In the genomic region with DNA sequence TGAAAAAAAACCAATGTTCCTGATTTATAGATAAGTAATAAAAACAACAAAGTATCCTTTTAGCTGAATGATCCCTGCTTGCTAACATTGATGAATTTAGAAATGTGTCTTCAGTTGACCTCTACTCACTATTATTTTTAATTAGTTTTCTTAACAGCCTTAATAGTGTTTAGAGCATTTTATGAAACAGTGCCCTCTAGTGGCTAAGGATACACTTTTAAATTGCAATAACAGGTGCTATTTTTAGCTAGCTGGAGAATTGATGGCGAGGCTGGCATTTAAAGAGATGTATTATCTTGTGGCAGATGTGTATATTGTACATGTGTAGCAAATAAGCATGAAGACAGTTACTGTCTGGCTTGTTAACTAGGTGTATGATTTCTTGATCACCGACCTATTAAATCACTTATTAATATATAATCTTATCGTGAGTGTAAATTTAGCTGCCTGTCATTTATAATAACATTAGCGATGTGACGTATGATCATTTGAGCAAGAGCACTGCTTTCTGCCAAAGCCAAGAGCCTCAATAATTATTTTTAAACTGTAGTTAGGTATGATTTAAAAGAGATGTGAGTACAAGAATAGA, we compare ENCODE assay signal across 9 cellular contexts.
DNase-seq lines count a peak whose midpoint lies in the region; ATAC-seq and TF ChIP-seq lines count a peak whose summit lies in the region.
"Had no signal": no experiment of that assay in that cellular context is flagged by ENCODE, and none has a peak within 500 bp of the region (broad histone marks: within the 10 kb centered on the region; RNA-seq: fewer than 3 reads in every experiment).

No MANE protein-coding gene starts in this region.

- H3K27me3 Mint-ChIP-seq in activated T-cell treated with anti-CD3 and anti-CD28 coated beads, Interleukin-2, amount 50 U/mL, for 4 hours (ENCODE audit: low read depth), result no peaks in the 10 kb centered on the region
- H3K27me3 Mint-ChIP-seq: central memory CD8-positive, alpha-beta T cell had no signal

- H3K9me3 ChIP-seq in ascending aorta, result no peaks in the 10 kb centered on the region

- no peak overlapping the region for H3K4me3 Mint-ChIP-seq in activated T-cell treated with anti-CD3 and anti-CD28 coated beads, Interleukin-2, amount 50 U/mL, for 4 hours
- H3K4me3 Mint-ChIP-seq: central memory CD8-positive, alpha-beta T cell had no signal

- DNase-seq in AML-193 (lab: John Stamatoyannopoulos, UW), result peak; percentile 2 to 39
- peak; percentile 15 for DNase-seq in NCI-H2107 (lab: John Stamatoyannopoulos, UW)
- peak; percentile 13 to 42 for DNase-seq in T47D (ENCODE audit: low read depth in 1 of 2, low spot score in 1 of 2)
- DNase-seq in lung microvascular endothelial cell (ENCODE audit: low read depth in 2 of 2), result peak; percentile 49 to 52
- DNase-seq in activated T-cell treated with anti-CD3 and anti-CD28 coated beads, Interleukin-2, amount 50 U/mL, for 4 hours, result no peak
- no peak for DNase-seq in ascending aorta (ENCODE audit: low spot score in 2 of 2)

- H3K4me1 Mint-ChIP-seq in activated T-cell treated with anti-CD3 and anti-CD28 coated beads, Interleukin-2, amount 50 U/mL, for 4 hours (ENCODE audit: low read depth), result no peaks in the 10 kb centered on the region
- H3K4me1 Mint-ChIP-seq: central memory CD8-positive, alpha-beta T cell had no signal

- in situ Hi-C loops in T47D (cut with HindIII; ENCODE audit: low pct_unique_long_range_greater_than_20kb, low sequenced_read_pairs), result no loop called here

- ATAC-seq in GM19351 (IDR thresholded peaks at IDR 0.05; ENCODE audit: unreplicated experiment) (peak; percentile 73), HG03571 (IDR thresholded peaks at IDR 0.05; ENCODE audit: unreplicated experiment) (no peak)
- ATAC-seq in activated T-cell treated with anti-CD3 and anti-CD28 coated beads, Interleukin-2, amount 50 U/mL, for 4 hours, result no peak

- H3K4me3 ChIP-seq in ascending aorta, result no peak overlapping the region

- H3K4me1 ChIP-seq in ascending aorta, result no peaks in the 10 kb centered on the region

- intact Hi-C loops in ascending aorta (cut with DNase I), result no loop called here

- no peaks in the 10 kb centered on the region for H3K27me3 ChIP-seq in ascending aorta

- TF ChIP-seq CTCF in ascending aorta (IDR thresholded peaks at IDR 0.05), result peak in 1 of 3 experiments; percentile 31

- no peaks in the 10 kb centered on the region for H3K36me3 Mint-ChIP-seq in activated T-cell treated with anti-CD3 and anti-CD28 coated beads, Interleukin-2, amount 50 U/mL, for 4 hours (ENCODE audit: insufficient read depth)

- no peak overlapping the region for H3K27ac ChIP-seq in ascending aorta

- no peaks in the 10 kb centered on the region for H3K36me3 ChIP-seq in ascending aorta

- peaks cover 17% of the 10 kb centered on the region for H3K9me3 Mint-ChIP-seq in activated T-cell treated with anti-CD3 and anti-CD28 coated beads, Interleukin-2, amount 50 U/mL, for 4 hours

Comparison
In these comparisons a context has a peak if more than half of its experiments do, and no peak if none do; other contexts are left out.
1. DNase-seq: peak in AML-193 (2 of 2), NCI-H2107 (single experiment), T47D (2 of 2) and lung microvascular endothelial cell (2 of 2); none in activated T-cell treated with anti-CD3 and anti-CD28 coated beads, Interleukin-2, amount 50 U/mL, for 4 hours (single experiment) and ascending aorta (0 of 2).